ENCODE assay signal across 9 cellular contexts in the genomic region with DNA sequence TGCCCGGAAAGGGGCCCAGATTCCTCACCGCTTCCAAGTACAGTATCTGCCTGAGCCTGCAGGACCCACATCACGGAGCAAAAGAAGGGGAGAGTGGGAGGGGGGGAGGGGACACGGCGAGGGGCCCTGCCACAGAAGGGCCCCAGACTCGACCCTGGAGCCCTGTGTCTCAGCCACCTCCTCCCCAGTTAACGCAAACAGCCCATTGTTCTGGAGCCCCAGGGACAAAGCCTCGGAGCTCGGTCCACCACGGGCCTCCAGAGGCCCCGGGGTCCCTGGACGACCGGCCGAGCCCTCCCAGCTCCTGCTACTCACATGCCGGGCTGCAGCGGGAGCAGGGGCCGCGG. TPM values are rescaled to one million over a fixed set of nuclear protein-coding genes. Genes with fewer than 3 reads are reported as not detected.
DNase-seq lines count a peak whose midpoint lies in the region; ATAC-seq, FAIRE-seq and TF ChIP-seq lines count a peak whose summit lies in the region.
"Had no signal": no experiment of that assay in that cellular context is flagged by ENCODE, and none has a peak within 500 bp of the region (broad histone marks: within the 10 kb centered on the region; RNA-seq: fewer than 3 reads in every experiment).

No MANE protein-coding gene starts in this region.

- POLR2A ChIA-PET in activated CD4-positive, alpha-beta T cell treated with anti-CD3 and anti-CD28 coated beads for 36 hours (lab: Charles Lee), result no interaction called here
- POLR2A ChIA-PET in HepG2 (lab: Yijun Ruan, JAX), result no interaction called here

- 10% methylated on average over 2 of the region's 18 CpGs for WGBS in HepG2 (ENCODE audit: low lambda C conversion rate)

- TF ChIP-seq POLR2A in HepG2 (IDR thresholded peaks at IDR 0.05; ENCODE audit: insufficient read depth in 1 of 2, low read depth in 2 of 2, low read length in 2 of 2), result no peak

- peak overlapping the region; percentile 38 for H3K4me3 Mint-ChIP-seq in activated CD4-positive, alpha-beta T cell treated with anti-CD3 and anti-CD28 coated beads for 36 hours
- H3K4me3 Mint-ChIP-seq in activated naive CD8-positive, alpha-beta T cell treated with anti-CD3 and anti-CD28 coated beads for 36 hours, result peak overlapping the region; percentile 47
- peak overlapping the region; percentile 51 to 74 for H3K4me3 Mint-ChIP-seq in stimulated activated naive CD8-positive, alpha-beta T cell treated with anti-CD3 and anti-CD28 coated beads, Interleukin-15, amount 100 ng/mL, for 72 hours

- peaks cover 13 to 93% of the 10 kb centered on the region in 2 experiments for H3K27me3 ChIP-seq in HepG2 (ENCODE audit: control insufficient read depth in 1 of 2, insufficient read depth in 2 of 2, low read length in 2 of 2)

- no peak for FAIRE-seq in HepG2 (lab: Jason Lieb, UNC)

- BruUV-seq in HepG2 (replicated peaks; lab: Mats Ljungman, UMichigan), result no TSS peak

- H3K27ac Mint-ChIP-seq in activated CD4-positive, alpha-beta T cell treated with anti-CD3 and anti-CD28 coated beads for 36 hours, result no peak overlapping the region
- no peak overlapping the region for H3K27ac Mint-ChIP-seq in activated naive CD8-positive, alpha-beta T cell treated with anti-CD3 and anti-CD28 coated beads for 36 hours
- no peak overlapping the region for H3K27ac Mint-ChIP-seq in stimulated activated naive CD8-positive, alpha-beta T cell treated with anti-CD3 and anti-CD28 coated beads, Interleukin-15, amount 100 ng/mL, for 72 hours

- no peak overlapping the region for H3K9ac ChIP-seq in HepG2 (ENCODE audit: insufficient read depth, low read depth, low read length)

- no peak overlapping the region for H2AFZ ChIP-seq in HepG2 (ENCODE audit: low read length)

- no peak for DNase-seq in activated CD4-positive, alpha-beta T cell treated with anti-CD3 and anti-CD28 coated beads for 36 hours
- no peak for DNase-seq in activated CD4-positive, alpha-beta T cell treated with anti-CD3 and anti-CD28 coated beads, Interleukin-2, amount 50 U/mL, for 48 hours
- no peak for DNase-seq in activated naive CD8-positive, alpha-beta T cell treated with anti-CD3 and anti-CD28 coated beads for 36 hours
- DNase-seq in HepG2 (ENCODE audit: low spot score) (no peak), DMS153 (lab: John Stamatoyannopoulos, UW) (no peak), NCI-H1417 treated with DMSO at 0.1 percent for 48 hours (lab: John Stamatoyannopoulos, UW) (no peak), islet precursor cell (no peak)
- DNase-seq in stimulated activated naive CD8-positive, alpha-beta T cell treated with anti-CD3 and anti-CD28 coated beads, Interleukin-15, amount 100 ng/mL, for 72 hours, result no peak
- DNase-seq: Karpas-422 had no signal

- H3K36me3 Mint-ChIP-seq in activated CD4-positive, alpha-beta T cell treated with anti-CD3 and anti-CD28 coated beads for 36 hours (ENCODE audit: low read depth), result no peaks in the 10 kb centered on the region
- H3K36me3 Mint-ChIP-seq in activated naive CD8-positive, alpha-beta T cell treated with anti-CD3 and anti-CD28 coated beads for 36 hours, result no peaks in the 10 kb centered on the region

- H3K27ac ChIP-seq in HepG2 (ENCODE audit: extremely low read length, insufficient read depth, low read length), result no peak overlapping the region

- no peak for ATAC-seq in activated CD4-positive, alpha-beta T cell treated with anti-CD3 and anti-CD28 coated beads for 36 hours
- peak; percentile 4; the same call in 1 of the 3 replicates for ATAC-seq in HepG2
- no peak for ATAC-seq in stimulated activated naive CD8-positive, alpha-beta T cell treated with anti-CD3 and anti-CD28 coated beads, Interleukin-15, amount 100 ng/mL, for 72 hours

- CTCF ChIA-PET in activated CD4-positive, alpha-beta T cell treated with anti-CD3 and anti-CD28 coated beads for 36 hours (lab: Charles Lee), result no interaction called here
- CTCF ChIA-PET in HepG2 (lab: Yijun Ruan, JAX; ENCODE audit: low intra/inter-chr PET ratio, low total read pairs), result no interaction called here

- H3K27me3 Mint-ChIP-seq in activated CD4-positive, alpha-beta T cell treated with anti-CD3 and anti-CD28 coated beads for 36 hours, result peaks cover 16% of the 10 kb centered on the region
- peaks cover 21% of the 10 kb centered on the region for H3K27me3 Mint-ChIP-seq in activated naive CD8-positive, alpha-beta T cell treated with anti-CD3 and anti-CD28 coated beads for 36 hours
- peaks cover 21% of the 10 kb centered on the region for H3K27me3 Mint-ChIP-seq in stimulated activated naive CD8-positive, alpha-beta T cell treated with anti-CD3 and anti-CD28 coated beads, Interleukin-15, amount 100 ng/mL, for 72 hours

- no peak for TF ChIP-seq RAD21 in HepG2 (CRISPR knock-in tag; IDR thresholded peaks at IDR 0.05)

- no peaks in the 10 kb centered on the region for H3K9me3 Mint-ChIP-seq in activated CD4-positive, alpha-beta T cell treated with anti-CD3 and anti-CD28 coated beads for 36 hours (ENCODE audit: low read depth)
- H3K9me3 Mint-ChIP-seq in activated naive CD8-positive, alpha-beta T cell treated with anti-CD3 and anti-CD28 coated beads for 36 hours, result no peaks in the 10 kb centered on the region
- H3K9me3 Mint-ChIP-seq in stimulated activated naive CD8-positive, alpha-beta T cell treated with anti-CD3 and anti-CD28 coated beads, Interleukin-15, amount 100 ng/mL, for 72 hours, result no peaks in the 10 kb centered on the region

- H3K4me1 ChIP-seq in HepG2 (ENCODE audit: insufficient read depth, low read length), result peaks cover 54% of the 10 kb centered on the region

- peaks cover 6% of the 10 kb centered on the region; the same call in 1 of the 2 replicates for H4K20me1 ChIP-seq in HepG2 (ENCODE audit: insufficient read depth, low read length)

- H3K4me3 ChIP-seq in HepG2 (replicated peaks in 1 of 3; ENCODE audit: insufficient read depth in 1 of 3, low read depth in 2 of 3, low read length in 3 of 3), result peak overlapping the region in 2 of 3 experiments; percentile 45 to 58; a peak in 3 of 6 replicates

- no peaks in the 10 kb centered on the region for H3K79me2 ChIP-seq in HepG2 (ENCODE audit: insufficient read depth, low read length)

- in situ Hi-C loops in HepG2 (cut with HindIII; ENCODE audit: extremely low pct_ligation_motif_present, low pct_unique_long_range_greater_than_20kb), result no loop called here

- no peak for TF ChIP-seq CTCF in HepG2 (CRISPR knock-in tag; IDR thresholded peaks at IDR 0.05)

- no peaks in the 10 kb centered on the region for H3K36me3 ChIP-seq in HepG2 (replicated peaks in 1 of 2; ENCODE audit: control insufficient read depth in 1 of 2, insufficient read depth in 2 of 2, low read length in 2 of 2)

- no peaks in the 10 kb centered on the region for H3K9me3 ChIP-seq in HepG2 (ENCODE audit: low read length)

- intact Hi-C loops in activated CD4-positive, alpha-beta T cell treated with anti-CD3 and anti-CD28 coated beads for 36 hours (cut with DNase I, micrococcal nuclease), result loop anchor here in 1 of 2 experiments (1.0 kb wide), 1 partner anchor 14 kb away; no protein-coding TSS in a partner anchor
- intact Hi-C loops in HepG2 (cut with micrococcal nuclease; ENCODE audit: unreplicated experiment), result no loop called here

- TF ChIP-seq EP300 in HepG2 (IDR thresholded peaks at IDR 0.05; ENCODE audit: low read depth in 2 of 2, low read length in 2 of 2) (no peak), HepG2 (CRISPR knock-in tag; IDR thresholded peaks at IDR 0.05; ENCODE audit: borderline replicate concordance) (no peak)

- H3K4me1 Mint-ChIP-seq in activated CD4-positive, alpha-beta T cell treated with anti-CD3 and anti-CD28 coated beads for 36 hours, result peaks cover 5% of the 10 kb centered on the region
- H3K4me1 Mint-ChIP-seq in activated naive CD8-positive, alpha-beta T cell treated with anti-CD3 and anti-CD28 coated beads for 36 hours, result peaks cover 2% of the 10 kb centered on the region
- peaks cover 16% of the 10 kb centered on the region for H3K4me1 Mint-ChIP-seq in stimulated activated naive CD8-positive, alpha-beta T cell treated with anti-CD3 and anti-CD28 coated beads, Interleukin-15, amount 100 ng/mL, for 72 hours

- H3K4me2 ChIP-seq in HepG2 (ENCODE audit: low read depth, low read length), result peak overlapping the region; percentile 58

RNA-seq across cellular contexts. Expression of a gene that starts 0.5 kb away (rescaled TPM):
- 1 to 10 TPM; 2.6 to 4.5 TPM for total RNA-seq in activated CD4-positive, alpha-beta T cell treated with anti-CD3 and anti-CD28 coated beads for 36 hours
- 1 to 10 TPM; 1.7 to 2.5 TPM for total RNA-seq in activated naive CD8-positive, alpha-beta T cell treated with anti-CD3 and anti-CD28 coated beads for 36 hours
- 0.76 and 1.9 TPM in 2 replicates for total RNA-seq in HepG2 (2016; rRNA removed; fragmentation: Illumina TruSeq; extraction: Trizol)
- total RNA-seq in HepG2 (2016; cell fraction: cytosol; rRNA removed; fragmentation: Illumina TruSeq; extraction: Trizol; ENCODE audit: low read depth), result 0.18 and 0.61 TPM in 2 replicates
- 0.70 and 2.7 TPM in 2 replicates for total RNA-seq in HepG2 (2016; cell fraction: insoluble cytoplasmic fraction; rRNA removed; fragmentation: Illumina TruSeq; extraction: Trizol)
- total RNA-seq in HepG2 (2016; cell fraction: membrane; rRNA removed; fragmentation: Illumina TruSeq; extraction: Trizol), result 0.52 and 0.96 TPM in 2 replicates
- 2.7 and 3.4 TPM in 2 replicates for total RNA-seq in HepG2 (2016; cell fraction: nucleus; rRNA removed; fragmentation: Illumina TruSeq; extraction: Trizol)
- 1.9 and 3.5 TPM in 2 replicates for polyA plus RNA-seq in HepG2 (2011; rRNA removed)
- polyA plus RNA-seq in HepG2 (2011; cell fraction: cytosol; rRNA removed), result 0.90 and 1.8 TPM in 2 replicates
- polyA plus RNA-seq in HepG2 (2011; cell fraction: nucleus; rRNA removed), result 68.1 and 94.7 TPM in 2 replicates
- polyA plus RNA-seq in HepG2 (2012), result 3.6 and 4.8 TPM in 2 replicates
- 0.09 and 0.19 TPM in 2 replicates for polyA plus RNA-seq in HepG2 (2016; cell fraction: cytosol; fragmentation: Illumina TruSeq; extraction: Trizol; ENCODE audit: low read depth)
- 0.80 and 1.3 TPM in 2 replicates for polyA plus RNA-seq in HepG2 (2016; cell fraction: insoluble cytoplasmic fraction; fragmentation: Illumina TruSeq; extraction: Trizol; ENCODE audit: low read depth)
- 0.19 and 0.34 TPM in 2 replicates for polyA plus RNA-seq in HepG2 (2016; cell fraction: membrane; fragmentation: Illumina TruSeq; extraction: Trizol; ENCODE audit: low read depth)
- 8.1 and 10.4 TPM in 2 replicates for polyA plus RNA-seq in HepG2 (2016; cell fraction: nucleus; fragmentation: Illumina TruSeq; extraction: Trizol; ENCODE audit: insufficient read depth, low read depth)
- polyA minus RNA-seq in HepG2 (2011; rRNA and poly(A)+ RNA removed; ENCODE audit: low replicate concordance), result 3.5 and 4.6 TPM in 2 replicates
- polyA minus RNA-seq in HepG2 (2011; cell fraction: cytosol; rRNA and poly(A)+ RNA removed), result 1.7 and 2.4 TPM in 2 replicates
- 5.6 and 10.6 TPM in 2 replicates for polyA minus RNA-seq in HepG2 (2011; cell fraction: nucleus; rRNA and poly(A)+ RNA removed)

RNA-seq across cellular contexts. Expression of a gene that starts 14.0 kb away (rescaled TPM):
- 1 to 10 TPM; 6.7 to 7.2 TPM for total RNA-seq in activated CD4-positive, alpha-beta T cell treated with anti-CD3 and anti-CD28 coated beads for 36 hours
- 1 to 10 TPM; 9.5 to 10.0 TPM for total RNA-seq in activated naive CD8-positive, alpha-beta T cell treated with anti-CD3 and anti-CD28 coated beads for 36 hours
- 21.3 and 31.7 TPM in 2 replicates for total RNA-seq in HepG2 (2016; rRNA removed; fragmentation: Illumina TruSeq; extraction: Trizol)
- total RNA-seq in HepG2 (2016; cell fraction: cytosol; rRNA removed; fragmentation: Illumina TruSeq; extraction: Trizol; ENCODE audit: low read depth), result 5.7 and 6.3 TPM in 2 replicates
- total RNA-seq in HepG2 (2016; cell fraction: insoluble cytoplasmic fraction; rRNA removed; fragmentation: Illumina TruSeq; extraction: Trizol), result 20.0 and 34.6 TPM in 2 replicates
- 26.8 and 28.4 TPM in 2 replicates for total RNA-seq in HepG2 (2016; cell fraction: membrane; rRNA removed; fragmentation: Illumina TruSeq; extraction: Trizol)
- 13.9 and 17.8 TPM in 2 replicates for total RNA-seq in HepG2 (2016; cell fraction: nucleus; rRNA removed; fragmentation: Illumina TruSeq; extraction: Trizol)
- 37.4 and 44.3 TPM in 2 replicates for polyA plus RNA-seq in HepG2 (2011; rRNA removed)
- polyA plus RNA-seq in HepG2 (2011; cell fraction: cytosol; rRNA removed), result 39.8 and 48.5 TPM in 2 replicates
- polyA plus RNA-seq in HepG2 (2011; cell fraction: nucleus; rRNA removed), result 18.5 and 21.7 TPM in 2 replicates
- 32.1 and 36.9 TPM in 2 replicates for polyA plus RNA-seq in HepG2 (2012)
- polyA plus RNA-seq in HepG2 (2016; cell fraction: cytosol; fragmentation: Illumina TruSeq; extraction: Trizol; ENCODE audit: low read depth), result 9.7 and 10.7 TPM in 2 replicates
- 66.4 and 67.1 TPM in 2 replicates for polyA plus RNA-seq in HepG2 (2016; cell fraction: insoluble cytoplasmic fraction; fragmentation: Illumina TruSeq; extraction: Trizol; ENCODE audit: low read depth)
- polyA plus RNA-seq in HepG2 (2016; cell fraction: membrane; fragmentation: Illumina TruSeq; extraction: Trizol; ENCODE audit: low read depth), result 27.9 and 28.2 TPM in 2 replicates
- polyA plus RNA-seq in HepG2 (2016; cell fraction: nucleus; fragmentation: Illumina TruSeq; extraction: Trizol; ENCODE audit: insufficient read depth, low read depth), result 42.7 TPM in 2 replicates
- 33.6 and 37.3 TPM in 2 replicates for polyA minus RNA-seq in HepG2 (2011; rRNA and poly(A)+ RNA removed; ENCODE audit: low replicate concordance)
- polyA minus RNA-seq in HepG2 (2011; cell fraction: cytosol; rRNA and poly(A)+ RNA removed), result 24.6 and 30.2 TPM in 2 replicates
- polyA minus RNA-seq in HepG2 (2011; cell fraction: nucleus; rRNA and poly(A)+ RNA removed), result 8.0 and 10.2 TPM in 2 replicates

RNA-seq across cellular contexts. Expression of a gene that starts 39.1 kb away (rescaled TPM):
- 10 to 100 TPM; 26.3 to 28.9 TPM for total RNA-seq in activated CD4-positive, alpha-beta T cell treated with anti-CD3 and anti-CD28 coated beads for 36 hours
- total RNA-seq in activated naive CD8-positive, alpha-beta T cell treated with anti-CD3 and anti-CD28 coated beads for 36 hours, result 10 to 100 TPM; 30.2 to 31.2 TPM
- total RNA-seq in HepG2 (2016; rRNA removed; fragmentation: Illumina TruSeq; extraction: Trizol), result 18.1 and 21.0 TPM in 2 replicates
- total RNA-seq in HepG2 (2016; cell fraction: cytosol; rRNA removed; fragmentation: Illumina TruSeq; extraction: Trizol; ENCODE audit: low read depth), result 5.0 and 5.8 TPM in 2 replicates
- 20.2 and 20.3 TPM in 2 replicates for total RNA-seq in HepG2 (2016; cell fraction: insoluble cytoplasmic fraction; rRNA removed; fragmentation: Illumina TruSeq; extraction: Trizol)
- total RNA-seq in HepG2 (2016; cell fraction: membrane; rRNA removed; fragmentation: Illumina TruSeq; extraction: Trizol), result 8.8 and 10.8 TPM in 2 replicates
- 14.3 and 17.1 TPM in 2 replicates for total RNA-seq in HepG2 (2016; cell fraction: nucleus; rRNA removed; fragmentation: Illumina TruSeq; extraction: Trizol)
- 40.4 and 44.1 TPM in 2 replicates for polyA plus RNA-seq in HepG2 (2011; rRNA removed)
- polyA plus RNA-seq in HepG2 (2011; cell fraction: cytosol; rRNA removed), result 27.5 and 35.0 TPM in 2 replicates
- polyA plus RNA-seq in HepG2 (2011; cell fraction: nucleus; rRNA removed), result 78.4 and 79.9 TPM in 2 replicates
- 12.9 and 18.3 TPM in 2 replicates for polyA plus RNA-seq in HepG2 (2012)
- polyA plus RNA-seq in HepG2 (2016; cell fraction: cytosol; fragmentation: Illumina TruSeq; extraction: Trizol; ENCODE audit: low read depth), result 5.5 TPM in 2 replicates
- polyA plus RNA-seq in HepG2 (2016; cell fraction: insoluble cytoplasmic fraction; fragmentation: Illumina TruSeq; extraction: Trizol; ENCODE audit: low read depth), result 19.4 and 25.1 TPM in 2 replicates
- polyA plus RNA-seq in HepG2 (2016; cell fraction: membrane; fragmentation: Illumina TruSeq; extraction: Trizol; ENCODE audit: low read depth), result 6.3 and 7.2 TPM in 2 replicates
- 41.4 and 53.5 TPM in 2 replicates for polyA plus RNA-seq in HepG2 (2016; cell fraction: nucleus; fragmentation: Illumina TruSeq; extraction: Trizol; ENCODE audit: insufficient read depth, low read depth)
- polyA minus RNA-seq in HepG2 (2011; rRNA and poly(A)+ RNA removed; ENCODE audit: low replicate concordance), result 43.7 and 46.5 TPM in 2 replicates
- polyA minus RNA-seq in HepG2 (2011; cell fraction: cytosol; rRNA and poly(A)+ RNA removed), result 11.9 and 16.4 TPM in 2 replicates
- polyA minus RNA-seq in HepG2 (2011; cell fraction: nucleus; rRNA and poly(A)+ RNA removed), result 18.4 and 19.5 TPM in 2 replicates

RNA-seq across cellular contexts. Expression of a gene that starts 41.5 kb away (rescaled TPM):
- total RNA-seq in activated CD4-positive, alpha-beta T cell treated with anti-CD3 and anti-CD28 coated beads for 36 hours, result under 1 TPM; 0.32 to 0.40 TPM
- under 1 TPM; 0.50 to 0.58 TPM for total RNA-seq in activated naive CD8-positive, alpha-beta T cell treated with anti-CD3 and anti-CD28 coated beads for 36 hours
- total RNA-seq in HepG2 (2016; rRNA removed; fragmentation: Illumina TruSeq; extraction: Trizol), result 0.69 and 1.1 TPM in 2 replicates
- 0.35 and 0.51 TPM in 2 replicates for total RNA-seq in HepG2 (2016; cell fraction: cytosol; rRNA removed; fragmentation: Illumina TruSeq; extraction: Trizol; ENCODE audit: low read depth)
- 0.39 and 1.1 TPM in 2 replicates for total RNA-seq in HepG2 (2016; cell fraction: insoluble cytoplasmic fraction; rRNA removed; fragmentation: Illumina TruSeq; extraction: Trizol)
- 1.3 and 1.4 TPM in 2 replicates for total RNA-seq in HepG2 (2016; cell fraction: membrane; rRNA removed; fragmentation: Illumina TruSeq; extraction: Trizol)
- 1.7 and 2.1 TPM in 2 replicates for total RNA-seq in HepG2 (2016; cell fraction: nucleus; rRNA removed; fragmentation: Illumina TruSeq; extraction: Trizol)
- polyA plus RNA-seq in HepG2 (2011; rRNA removed), result 0.49 and 0.59 TPM in 2 replicates
- polyA plus RNA-seq in HepG2 (2011; cell fraction: cytosol; rRNA removed), result 0.10 and 0.28 TPM in 2 replicates
- 1.8 and 3.5 TPM in 2 replicates for polyA plus RNA-seq in HepG2 (2011; cell fraction: nucleus; rRNA removed)
- polyA plus RNA-seq in HepG2 (2012), result 0.37 and 0.74 TPM in 2 replicates
- 0.45 and 0.53 TPM in 2 replicates for polyA plus RNA-seq in HepG2 (2016; cell fraction: cytosol; fragmentation: Illumina TruSeq; extraction: Trizol; ENCODE audit: low read depth)
- polyA plus RNA-seq in HepG2 (2016; cell fraction: insoluble cytoplasmic fraction; fragmentation: Illumina TruSeq; extraction: Trizol; ENCODE audit: low read depth), result 1.5 and 1.9 TPM in 2 replicates
- 0.93 and 1.4 TPM in 2 replicates for polyA plus RNA-seq in HepG2 (2016; cell fraction: membrane; fragmentation: Illumina TruSeq; extraction: Trizol; ENCODE audit: low read depth)
- 3.4 and 3.9 TPM in 2 replicates for polyA plus RNA-seq in HepG2 (2016; cell fraction: nucleus; fragmentation: Illumina TruSeq; extraction: Trizol; ENCODE audit: insufficient read depth, low read depth)
- 0.48 TPM in 1 of 2 replicates, not detected in the other for polyA minus RNA-seq in HepG2 (2011; rRNA and poly(A)+ RNA removed; ENCODE audit: low replicate concordance)
- 0.30 and 0.62 TPM in 2 replicates for polyA minus RNA-seq in HepG2 (2011; cell fraction: cytosol; rRNA and poly(A)+ RNA removed)
- polyA minus RNA-seq in HepG2 (2011; cell fraction: nucleus; rRNA and poly(A)+ RNA removed), result 0.99 and 1.2 TPM in 2 replicates
